Comparison of ENCODE assay signal across 21 cellular contexts in genomic region chr18:39938678-39939077, GRCh38.
DNase-seq lines count a peak whose midpoint lies in the region; ATAC-seq and TF ChIP-seq lines count a peak whose summit lies in the region.
"Had no signal": no experiment of that assay in that cellular context is flagged by ENCODE, and none has a peak within 500 bp of the region (broad histone marks: within the 10 kb centered on the region; RNA-seq: fewer than 3 reads in every experiment).

No MANE protein-coding gene starts in this region.

- ATAC-seq in GM19463 (IDR thresholded peaks at IDR 0.05; ENCODE audit: unreplicated experiment) (no peak), HG03139 (IDR thresholded peaks at IDR 0.05; ENCODE audit: unreplicated experiment) (no peak)
- ATAC-seq: CD8-positive, alpha-beta T cell; GM23338; PC-3 had no signal

- H3K4me1 Mint-ChIP-seq in nephron, result peaks cover 23% of the 10 kb centered on the region
- H3K4me1 Mint-ChIP-seq: GM23338 had no signal

- DNase-seq in G401 (ENCODE audit: low spot score) (peak; percentile 49), NCI-H2227 (lab: John Stamatoyannopoulos, UW; ENCODE audit: unreplicated experiment) (peak; percentile 26), cerebellar cortex (ENCODE audit: low spot score) (peak; percentile 48), pons (ENCODE audit: low spot score) (no peak)
- DNase-seq: AML-193; C1 segment of cervical spinal cord; CD8-positive, alpha-beta T cell; DND-41; HCEC 1CT; MG63; NCI-H1694; NCI-H2081; NCI-H510A; NCI-H748 treated with DMSO at 0.1 percent for 48 hours; PC-3; SHP77 had no signal

- no peaks in the 10 kb centered on the region for H3K9me3 Mint-ChIP-seq in nephron
- H3K9me3 Mint-ChIP-seq: GM23338 had no signal

- TF ChIP-seq CTCF in nephron (IDR thresholded peaks at IDR 0.05; ENCODE audit: unreplicated experiment in 3 of 3), result no peak

- in situ Hi-C loops in G401 (cut with HindIII; ENCODE audit: low sequenced_read_pairs), result no loop called here

- no peaks in the 10 kb centered on the region for H3K27me3 Mint-ChIP-seq in nephron (ENCODE audit: low read depth)

- H3K36me3 Mint-ChIP-seq in nephron (ENCODE audit: low read depth), result no peaks in the 10 kb centered on the region
- H3K36me3 Mint-ChIP-seq: CD8-positive, alpha-beta T cell had no signal

- peak overlapping the region in 2 of 3 experiments; percentile 42 to 49 for H3K27ac Mint-ChIP-seq in nephron
- H3K27ac Mint-ChIP-seq: CD8-positive, alpha-beta T cell; GM23338; T-helper 1 cell treated with Interleukin-12 subunit alpha and Interleukin-12 subunit beta and Interleukin-4 antibody, amounts not matched to agents 30 μg/mL and 1 μg/mL, for 36 hours had no signal

- H3K4me3 Mint-ChIP-seq in nephron, result no peak overlapping the region
- H3K4me3 Mint-ChIP-seq: CD8-positive, alpha-beta T cell; GM23338 had no signal
